Comparison of ENCODE assay signal across 14 cellular contexts in genomic region chr14:55976219-55976618, GRCh38.
DNase-seq lines count a peak whose midpoint lies in the region; ATAC-seq, FAIRE-seq and TF ChIP-seq lines count a peak whose summit lies in the region.
"Had no signal": no experiment of that assay in that cellular context is flagged by ENCODE, and none has a peak within 500 bp of the region (broad histone marks: within the 10 kb centered on the region; RNA-seq: fewer than 3 reads in every experiment).

No MANE protein-coding gene starts in this region.

- H3K27ac ChIP-seq in colonic mucosa, result peak overlapping the region; percentile 56
- peak overlapping the region in 3 of 4 donors; percentile 44 to 68 (median 62) for H3K27ac ChIP-seq in pancreas
- H3K27ac ChIP-seq in effector memory CD4-positive, alpha-beta T cell (ENCODE audit: insufficient read depth, low read length, poor library complexity, severe bottlenecking), result no peak overlapping the region
- H3K27ac ChIP-seq in psoas muscle, result no peak overlapping the region
- H3K27ac ChIP-seq: gastrocnemius medialis, neural progenitor cell, thoracic aorta had no signal

- H3K27me3 Mint-ChIP-seq in stimulated activated naive CD8-positive, alpha-beta T cell treated with anti-CD3 and anti-CD28 coated beads, Interleukin-15, amount 100 ng/mL, for 72 hours, result peaks cover 8% of the 10 kb centered on the region

- H3K27ac Mint-ChIP-seq in stimulated activated naive CD8-positive, alpha-beta T cell treated with anti-CD3 and anti-CD28 coated beads, Interleukin-15, amount 100 ng/mL, for 72 hours, result no peak overlapping the region
- H3K27ac Mint-ChIP-seq: neural progenitor cell had no signal

- H3K27me3 ChIP-seq in colonic mucosa (no peaks in the 10 kb centered on the region), pancreas (no peaks in the 10 kb centered on the region), psoas muscle (ENCODE audit: insufficient read depth in 3 of 3, low read length in 2 of 3) (no peaks in the 10 kb centered on the region)
- H3K27me3 ChIP-seq in effector memory CD4-positive, alpha-beta T cell (replicated peaks; ENCODE audit: control insufficient read depth, insufficient read depth, low read length, poor library complexity, severe bottlenecking), result peaks cover 3% of the 10 kb centered on the region
- H3K27me3 ChIP-seq: gastrocnemius medialis, neural progenitor cell had no signal

- no peaks in the 10 kb centered on the region for H3K36me3 ChIP-seq in colonic mucosa
- H3K36me3 ChIP-seq in pancreas, result no peaks in the 10 kb centered on the region
- no peaks in the 10 kb centered on the region for H3K36me3 ChIP-seq in effector memory CD4-positive, alpha-beta T cell (ENCODE audit: control insufficient read depth, insufficient read depth, low read length)
- H3K36me3 ChIP-seq in psoas muscle (ENCODE audit: insufficient read depth in 1 of 2, low read depth in 1 of 2), result no peaks in the 10 kb centered on the region
- H3K36me3 ChIP-seq: gastrocnemius medialis, neural progenitor cell, thoracic aorta had no signal

- H3K9ac ChIP-seq in colonic mucosa (ENCODE audit: low read depth in 2 of 2, low read length in 2 of 2), result no peak overlapping the region
- H3K9ac ChIP-seq: neural progenitor cell had no signal

- TF ChIP-seq CTCF in colonic mucosa (IDR thresholded peaks at IDR 0.05) (no peak), pancreas (IDR thresholded peaks at IDR 0.05) (no peak), psoas muscle (IDR thresholded peaks at IDR 0.05) (no peak)

- 18 to 27% methylated on average over 5 of the region's 5 CpGs for WGBS in pancreas, 2 donors
- 78 to 84% (median 81%) methylated on average over 5 of the region's 5 CpGs for WGBS in psoas muscle, 3 donors

- FAIRE-seq in pancreas (lab: Jason Lieb, UNC), result no peak

- no peak overlapping the region for H3K4me3 ChIP-seq in colonic mucosa
- no peak overlapping the region for H3K4me3 ChIP-seq in pancreas
- H3K4me3 ChIP-seq in effector memory CD4-positive, alpha-beta T cell (ENCODE audit: insufficient read depth, low read depth, low read length, poor library complexity, severe bottlenecking), result no peak overlapping the region
- no peak overlapping the region for H3K4me3 ChIP-seq in psoas muscle
- H3K4me3 ChIP-seq: gastrocnemius medialis, neural progenitor cell, thoracic aorta had no signal

- no peaks in the 10 kb centered on the region for H3K4me1 Mint-ChIP-seq in stimulated activated naive CD8-positive, alpha-beta T cell treated with anti-CD3 and anti-CD28 coated beads, Interleukin-15, amount 100 ng/mL, for 72 hours

- peaks cover 7% of the 10 kb centered on the region in 2 donors for H3K9me3 Mint-ChIP-seq in stimulated activated naive CD8-positive, alpha-beta T cell treated with anti-CD3 and anti-CD28 coated beads, Interleukin-15, amount 100 ng/mL, for 72 hours

- intact Hi-C loops in colonic mucosa (cut with DNase I) (loop anchor here (10.0 kb wide), 1 partner anchor 139 kb away; the partner anchor contains the start of gene PELI2), pancreas (cut with DNase I) (no loop called here), psoas muscle (cut with DNase I) (no loop called here)

- ATAC-seq in pancreas (peak; percentile 86 to 90 (median 88)), psoas muscle (no peak)
- ATAC-seq in stimulated activated naive CD8-positive, alpha-beta T cell treated with anti-CD3 and anti-CD28 coated beads, Interleukin-15, amount 100 ng/mL, for 72 hours, result no peak
- ATAC-seq: gastrocnemius medialis had no signal

- no peaks in the 10 kb centered on the region for H3K4me1 ChIP-seq in colonic mucosa
- H3K4me1 ChIP-seq in pancreas, result peaks cover 0 to 3% (median 0%) of the 10 kb centered on the region in 3 donors
- no peaks in the 10 kb centered on the region for H3K4me1 ChIP-seq in effector memory CD4-positive, alpha-beta T cell (ENCODE audit: control insufficient read depth, insufficient read depth, low read length, poor library complexity, severe bottlenecking)
- H3K4me1 ChIP-seq in psoas muscle, result no peaks in the 10 kb centered on the region
- H3K4me1 ChIP-seq: gastrocnemius medialis, neural progenitor cell had no signal

- DNase-seq in HT-29 (ENCODE audit: low spot score), result peak; percentile 3
- peak; percentile 95 for DNase-seq in NCI-H2029 treated with DMSO at 0.1 percent for 48 hours (lab: John Stamatoyannopoulos, UW)
- DNase-seq in colonic mucosa, result peak; percentile 83
- DNase-seq in pancreas, result peak in 4 of 6 donors; percentile 25 to 51 (median 38)
- DNase-seq in effector memory CD4-positive, alpha-beta T cell, result no peak
- no peak for DNase-seq in stimulated activated naive CD8-positive, alpha-beta T cell treated with anti-CD3 and anti-CD28 coated beads, Interleukin-15, amount 100 ng/mL, for 72 hours
- DNase-seq in psoas muscle, result no peak
- DNase-seq: erythroblast, gastrocnemius medialis, KG1, midbrain, NCI-H1105 had no signal

- H3K9me3 ChIP-seq in colonic mucosa, result no peaks in the 10 kb centered on the region
- H3K9me3 ChIP-seq in pancreas, result no peaks in the 10 kb centered on the region
- H3K9me3 ChIP-seq in effector memory CD4-positive, alpha-beta T cell (ENCODE audit: control insufficient read depth, low read length), result no peaks in the 10 kb centered on the region
- H3K9me3 ChIP-seq in psoas muscle, result peaks cover 8% of the 10 kb centered on the region
- H3K9me3 ChIP-seq: gastrocnemius medialis had no signal

- H3K4me3 Mint-ChIP-seq in stimulated activated naive CD8-positive, alpha-beta T cell treated with anti-CD3 and anti-CD28 coated beads, Interleukin-15, amount 100 ng/mL, for 72 hours, result no peak overlapping the region
- H3K4me3 Mint-ChIP-seq: neural progenitor cell had no signal

Comparison
In these comparisons a context has a peak if more than half of its experiments do, and no peak if none do; other contexts are left out.
1. DNase-seq: peak in HT-29 (single experiment), NCI-H2029 treated with DMSO at 0.1 percent for 48 hours (single experiment), colonic mucosa (single experiment) and pancreas (4 of 6); none in effector memory CD4-positive, alpha-beta T cell (0 of 3), stimulated activated naive CD8-positive, alpha-beta T cell treated with anti-CD3 and anti-CD28 coated beads, Interleukin-15, amount 100 ng/mL, for 72 hours (0 of 2) and psoas muscle (0 of 2).
2. H3K27ac ChIP-seq: peak in colonic mucosa (single experiment) and pancreas (3 of 4); none in effector memory CD4-positive, alpha-beta T cell (single experiment) and psoas muscle (single experiment).
3. ATAC-seq: peak in pancreas (4 of 4); none in stimulated activated naive CD8-positive, alpha-beta T cell treated with anti-CD3 and anti-CD28 coated beads, Interleukin-15, amount 100 ng/mL, for 72 hours (single experiment) and psoas muscle (0 of 4).